Comparison of ENCODE assay signal across 12 cellular contexts in genomic region chr4:48499551-48500066, GRCh38. TPM values are rescaled to one million over a fixed set of nuclear protein-coding genes. Genes with fewer than 3 reads are reported as not detected.
DNase-seq lines count a peak whose midpoint lies in the region; ATAC-seq and TF ChIP-seq lines count a peak whose summit lies in the region.
"Had no signal": no experiment of that assay in that cellular context is flagged by ENCODE, and none has a peak within 500 bp of the region (broad histone marks: within the 10 kb centered on the region; RNA-seq: fewer than 3 reads in every experiment).

No MANE protein-coding gene starts in this region.

- H3K4me1 ChIP-seq in GM23338 (ENCODE audit: insufficient read depth): peaks cover 25% of the 10 kb centered on the region

- H3K4me2 ChIP-seq in GM23338: no peak overlapping the region

- no peaks in the 10 kb centered on the region for H4K20me1 ChIP-seq in GM23338 (replicated peaks; ENCODE audit: insufficient read depth)

- H3K27me3 Mint-ChIP-seq in GM23338 (ENCODE audit: insufficient read depth, low read depth, poor library complexity): peaks cover 2% of the 10 kb centered on the region
- H3K27me3 Mint-ChIP-seq: stimulated activated naive CD8-positive, alpha-beta T cell treated with anti-CD3 and anti-CD28 coated beads, Interleukin-15, Interleukin-2, amounts not matched to agents 100 ng/mL and 50 ng/mL, for 24 hours had no signal

- no peaks in the 10 kb centered on the region for H3K27me3 ChIP-seq in GM23338 (ENCODE audit: insufficient read depth)
- H3K27me3 ChIP-seq: neutrophil had no signal

- no peak overlapping the region for H3K27ac Mint-ChIP-seq in activated naive CD4-positive, alpha-beta T cell treated with anti-CD3 and anti-CD28 coated beads, Interleukin-2, amount 50 U/mL, for 72 hours
- H3K27ac Mint-ChIP-seq in GM23338: no peak overlapping the region
- H3K27ac Mint-ChIP-seq: stimulated activated naive CD8-positive, alpha-beta T cell treated with anti-CD3 and anti-CD28 coated beads, Interleukin-15, Interleukin-2, amounts not matched to agents 100 ng/mL and 50 ng/mL, for 24 hours had no signal

- no peaks in the 10 kb centered on the region for H3K9me2 ChIP-seq in GM23338 (ENCODE audit: insufficient read depth)

- no peak overlapping the region for H3K4me3 ChIP-seq in GM23338

- no peak for TF ChIP-seq CTCF in GM23338 (conservative IDR thresholded peaks at IDR 0.05; ENCODE audit: low read depth in 2 of 2)
- no peak for TF ChIP-seq CTCF in GM13977 (IDR thresholded peaks at IDR 0.05; ENCODE audit: extremely low read depth, insufficient read depth, missing control alignments)

- no peaks in the 10 kb centered on the region for H3K36me3 ChIP-seq in GM23338 (ENCODE audit: insufficient read depth)

- peak overlapping the region; percentile 27; the same call in 1 of the 2 replicates for H3K27ac ChIP-seq in GM23338 (ENCODE audit: low read depth)
- H3K27ac ChIP-seq: neutrophil had no signal

- H3K79me2 ChIP-seq in GM23338 (replicated peaks; ENCODE audit: insufficient read depth): no peaks in the 10 kb centered on the region

- in situ Hi-C loops in GM13977 (cut with MboI; ENCODE audit: low pct_unique_long_range_greater_than_20kb, low sequenced_read_pairs, unreplicated experiment): no loop called here

- no peaks in the 10 kb centered on the region for H3K9me3 Mint-ChIP-seq in activated naive CD4-positive, alpha-beta T cell treated with anti-CD3 and anti-CD28 coated beads, Interleukin-2, amount 50 U/mL, for 72 hours
- H3K9me3 Mint-ChIP-seq in GM23338: no peaks in the 10 kb centered on the region
- H3K9me3 Mint-ChIP-seq: stimulated activated naive CD8-positive, alpha-beta T cell treated with anti-CD3 and anti-CD28 coated beads, Interleukin-15, Interleukin-2, amounts not matched to agents 100 ng/mL and 50 ng/mL, for 24 hours had no signal

- H3F3A ChIP-seq in GM23338 (replicated peaks; ENCODE audit: low read depth): no peaks in the 10 kb centered on the region

- no peak for DNase-seq in activated naive CD4-positive, alpha-beta T cell treated with anti-CD3 and anti-CD28 coated beads, Interleukin-2, amount 50 U/mL, for 72 hours (ENCODE audit: low spot score in 2 of 2)
- no peak for DNase-seq in activated naive CD4-positive, alpha-beta T cell treated with Interleukin-2 at 50 U/mL for 16 hours
- no peak for DNase-seq in GM23338 (ENCODE audit: low spot score)
- no peak for DNase-seq in activated effector memory CD4-positive, alpha-beta T cell treated with anti-CD3 and anti-CD28 coated beads, Interleukin-2, amount 50 U/mL, for 16 hours
- DNase-seq in GM13977 (ENCODE audit: low spot score): no peak
- no peak for DNase-seq in H4 (ENCODE audit: low spot score)
- DNase-seq in globus pallidus (ENCODE audit: low spot score): no peak
- DNase-seq: left cardiac atrium, NCI-H1092 treated with DMSO at 0.1 percent for 48 hours had no signal

- H3K36me3 Mint-ChIP-seq in activated naive CD4-positive, alpha-beta T cell treated with anti-CD3 and anti-CD28 coated beads, Interleukin-2, amount 50 U/mL, for 72 hours: peaks cover 5 to 23% of the 10 kb centered on the region in 2 donors
- H3K36me3 Mint-ChIP-seq in GM23338 (ENCODE audit: low read depth): peaks cover 10% of the 10 kb centered on the region; the same call in 2 of the 3 replicates

- H2AFZ ChIP-seq in GM23338: no peak overlapping the region

- H3K4me1 Mint-ChIP-seq in GM23338: peaks cover 23% of the 10 kb centered on the region

- no peak overlapping the region for H3K4me3 Mint-ChIP-seq in GM23338
- H3K4me3 Mint-ChIP-seq: stimulated activated naive CD8-positive, alpha-beta T cell treated with anti-CD3 and anti-CD28 coated beads, Interleukin-15, Interleukin-2, amounts not matched to agents 100 ng/mL and 50 ng/mL, for 24 hours had no signal

- ATAC-seq in activated naive CD4-positive, alpha-beta T cell treated with anti-CD3 and anti-CD28 coated beads, Interleukin-2, amount 50 U/mL, for 72 hours: peak; percentile 65 to 84
- ATAC-seq in GM23338 (no peak), HG03196 (IDR thresholded peaks at IDR 0.05; ENCODE audit: unreplicated experiment) (peak; percentile 75)
- ATAC-seq: left cardiac atrium had no signal

TF ChIP-seq in GM23338, 12 proteins besides CTCF, POLR2A, EP300 and RAD21:
- no peak for TF ChIP-seq POLR2AphosphoS5 (IDR thresholded peaks at IDR 0.05; ENCODE audit: low read depth)
- no peak for TF ChIP-seq EZH2phosphoT487 (IDR thresholded peaks at IDR 0.05; ENCODE audit: unreplicated experiment)
- TF ChIP-seq STAT1 (IDR thresholded peaks at IDR 0.05; ENCODE audit: unreplicated experiment): no peak
- no peak for TF ChIP-seq ZNF331 (CRISPR knock-in tag; IDR thresholded peaks at IDR 0.05; ENCODE audit: low read depth)
- no peak for TF ChIP-seq NANOG (IDR thresholded peaks at IDR 0.05; ENCODE audit: borderline replicate concordance)
- TF ChIP-seq, protein P1, sequence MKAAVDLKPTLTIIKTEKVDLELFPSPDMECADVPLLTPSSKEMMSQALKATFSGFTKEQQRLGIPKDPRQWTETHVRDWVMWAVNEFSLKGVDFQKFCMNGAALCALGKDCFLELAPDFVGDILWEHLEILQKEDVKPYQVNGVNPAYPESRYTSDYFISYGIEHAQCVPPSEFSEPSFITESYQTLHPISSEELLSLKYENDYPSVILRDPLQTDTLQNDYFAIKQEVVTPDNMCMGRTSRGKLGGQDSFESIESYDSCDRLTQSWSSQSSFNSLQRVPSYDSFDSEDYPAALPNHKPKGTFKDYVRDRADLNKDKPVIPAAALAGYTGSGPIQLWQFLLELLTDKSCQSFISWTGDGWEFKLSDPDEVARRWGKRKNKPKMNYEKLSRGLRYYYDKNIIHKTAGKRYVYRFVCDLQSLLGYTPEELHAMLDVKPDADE (IDR thresholded peaks at IDR 0.05): no peak

RNA-seq across cellular contexts. Expression of gene ZAR1, which starts 9.6 kb away (rescaled TPM):
- total RNA-seq in activated naive CD4-positive, alpha-beta T cell treated with anti-CD3 and anti-CD28 coated beads, Interleukin-2, amount 50 U/mL, for 72 hours: not detected
- total RNA-seq in GM23338 (2014; rRNA removed; shearing (Covaris generic)): 0.78 and 1.6 TPM in 2 replicates
- polyA plus RNA-seq in GM23338 (2016; fragmentation: Nextera tagmentation; extraction: Ambion mirVana): 0.14 and 0.27 TPM in 2 replicates
- total RNA-seq in H4 (2014; rRNA removed; shearing (Covaris generic)): not detected in 2 replicates
- total RNA-seq: left cardiac atrium had no signal

RNA-seq across cellular contexts. Expression of gene SLC10A4, which starts 16.5 kb away (rescaled TPM):
- total RNA-seq in activated naive CD4-positive, alpha-beta T cell treated with anti-CD3 and anti-CD28 coated beads, Interleukin-2, amount 50 U/mL, for 72 hours: not detected
- total RNA-seq in GM23338 (2014; rRNA removed; shearing (Covaris generic)): 2.3 and 4.3 TPM in 2 replicates
- 2.1 and 2.3 TPM in 2 replicates for polyA plus RNA-seq in GM23338 (2016; fragmentation: Nextera tagmentation; extraction: Ambion mirVana)
- 0.06 and 1.5 TPM in 2 replicates for total RNA-seq in H4 (2014; rRNA removed; shearing (Covaris generic))
